1 cellular context compared by ENCODE assay signal in genomic region chr6:125533710-125534397, GRCh38.
TF ChIP-seq lines count a peak whose summit lies in the region.

No MANE protein-coding gene starts in this region.

TF ChIP-seq in SK-N-SH, 30 proteins besides CTCF, POLR2A, EP300 and RAD21 (continued from another document):
- TF ChIP-seq FOXM1 (IDR thresholded peaks at IDR 0.05; ENCODE audit: low read depth), result no peak
- no peak for TF ChIP-seq EZH2phosphoT487 (IDR thresholded peaks at IDR 0.05; ENCODE audit: borderline replicate concordance, low read depth)
